In genomic region chr7:116173051-116174028, GRCh38 we compare ENCODE assay signal across 8 cellular contexts. TPM values are rescaled to one million over a fixed set of nuclear protein-coding genes. Genes with fewer than 3 reads are reported as not detected.
DNase-seq lines count a peak whose midpoint lies in the region; TF ChIP-seq lines count a peak whose summit lies in the region.

No MANE protein-coding gene starts in this region.

- intact Hi-C loops in transverse colon (cut with DNase I; ENCODE audit: low total_unique reads), result loop anchor here (5.0 to 10.0 kb wide), 2 partner anchors 411 to 639 kb away; no protein-coding TSS in a partner anchor

- H3K36me3 ChIP-seq in H7 (replicated peaks; ENCODE audit: control insufficient read depth, insufficient read depth, low read length), result no peaks in the 10 kb centered on the region
- no peaks in the 10 kb centered on the region for H3K36me3 ChIP-seq in transverse colon

- H3K4me1 ChIP-seq in transverse colon, result peaks cover 0 to 15% (median 6%) of the 10 kb centered on the region in 4 donors

- TF ChIP-seq POLR2A in transverse colon (IDR thresholded peaks at IDR 0.05), result no peak

- peak; percentile 36 for TF ChIP-seq CTCF in astrocyte of the spinal cord (IDR thresholded peaks at IDR 0.05; ENCODE audit: low read depth, low read length)
- peak; percentile 43 to 71 (median 51) for TF ChIP-seq CTCF in transverse colon (IDR thresholded peaks at IDR 0.05)

- peak; percentile 0 to 37 for DNase-seq in NOMO-1 (lab: John Stamatoyannopoulos, UW; ENCODE audit: unreplicated experiment in 2 of 2)
- no peak for DNase-seq in NOMO-1 treated with dmso at 0.1 percent for 144 hours (lab: John Stamatoyannopoulos, UW; ENCODE audit: unreplicated experiment)
- peak; percentile 14 for DNase-seq in H7
- peak; percentile 36 for DNase-seq in NCI-H2171 treated with DMSO at 0.1 percent for 48 hours (lab: John Stamatoyannopoulos, UW)
- DNase-seq in astrocyte of the spinal cord (ENCODE audit: low read depth, low spot score), result peak; percentile 77
- peak; percentile 84 for DNase-seq in inferior parietal cortex (ENCODE audit: extremely low spot score)
- DNase-seq in transverse colon, result no peak
- DNase-seq in activated CD4-positive, CD25-positive, alpha-beta regulatory T cell (lab: John Stamatoyannopoulos, UW), result no peak

- WGBS in transverse colon (ENCODE audit: low coverage in 1 of 2), 2 donors, result 62% methylated on average over 8 of the region's 8 CpGs

- no peak for TF ChIP-seq EP300 in transverse colon (IDR thresholded peaks at IDR 0.05; ENCODE audit: low read depth)

- no peak overlapping the region for H3K27ac ChIP-seq in transverse colon

- H3K27me3 ChIP-seq in H7 (ENCODE audit: control insufficient read depth, insufficient read depth, low read length), result no peaks in the 10 kb centered on the region; the same call in 1 of the 2 replicates
- no peaks in the 10 kb centered on the region for H3K27me3 ChIP-seq in transverse colon

- H3K4me3 ChIP-seq in H7 (ENCODE audit: insufficient read depth, low read depth, low read length) (no peak overlapping the region), astrocyte of the spinal cord (ENCODE audit: low read depth, low read length) (no peak overlapping the region), transverse colon (no peak overlapping the region)

- no peaks in the 10 kb centered on the region for H3K9me3 ChIP-seq in transverse colon

- in situ Hi-C loops in astrocyte of the spinal cord (cut with HindIII; ENCODE audit: low sequenced_read_pairs), result no loop called here
- in situ Hi-C loops in transverse colon (cut with MboI; ENCODE audit: low pct_ligation_motif_present in 1 of 4, low pct_unique_long_range_greater_than_20kb in 1 of 4, low sequenced_read_pairs in 3 of 4), result loop anchor here (10.0 to 25.0 kb wide), 4 partner anchors 421 to 964 kb away; no protein-coding TSS in a partner anchor

RNA-seq across cellular contexts. Expression of gene TES, which starts 37.0 kb away (rescaled TPM):
- 72.5 and 87.3 TPM in 2 replicates for total RNA-seq in H7 (2014; rRNA removed; shearing (Covaris generic))
- 100 to 1,000 TPM in 3 of 4 donors, 10 to 100 TPM in 1; 77.4 to 119 (median 115) TPM for total RNA-seq in transverse colon

Comparison
In these comparisons a context has a peak if more than half of its experiments do, and no peak if none do; other contexts are left out.
1. DNase-seq: peak in NOMO-1 (2 of 2), H7 (single experiment), NCI-H2171 treated with DMSO at 0.1 percent for 48 hours (single experiment), astrocyte of the spinal cord (single experiment) and inferior parietal cortex (single experiment); none in NOMO-1 treated with dmso at 0.1 percent for 144 hours (single experiment), transverse colon (single experiment) and activated CD4-positive, CD25-positive, alpha-beta regulatory T cell (0 of 4).